Comparison of ENCODE assay signal across 16 cellular contexts in the genomic region with DNA sequence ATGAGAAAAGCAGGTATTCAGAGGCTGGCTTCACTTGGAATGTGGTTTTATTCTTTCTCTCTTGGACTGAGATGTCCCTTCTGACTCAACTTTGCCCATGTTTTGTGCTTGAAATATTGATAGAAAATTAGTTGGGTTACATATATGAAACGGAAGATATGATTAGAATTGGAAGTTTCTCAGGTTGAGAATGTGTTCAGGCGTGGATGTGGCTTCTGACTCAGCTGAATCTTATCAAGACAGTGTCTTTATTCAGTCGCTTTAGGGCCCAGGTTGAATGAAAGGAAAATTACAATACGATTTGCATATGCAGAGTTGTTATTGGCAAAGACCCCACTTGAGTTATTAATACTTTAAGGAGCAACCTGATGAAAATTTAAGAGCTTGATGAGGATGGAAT.
A peak's percentile ranks its signal among the peaks of the same experiment; 100 is the strongest.
DNase-seq lines count a peak whose midpoint lies in the region; ATAC-seq and TF ChIP-seq lines count a peak whose summit lies in the region.
"Had no signal": no experiment of that assay in that cellular context is flagged by ENCODE, and none has a peak within 500 bp of the region (broad histone marks: within the 10 kb centered on the region; RNA-seq: fewer than 3 reads in every experiment).

No MANE protein-coding gene starts in this region.

- no peaks in the 10 kb centered on the region for H3K27me3 Mint-ChIP-seq in endodermal cell (ENCODE audit: insufficient read depth)

- no peak overlapping the region for H3K4me3 ChIP-seq in endodermal cell (ENCODE audit: low read length)
- H3K4me3 ChIP-seq: body of pancreas, lower lobe of right lung, right atrium auricular region, SK-N-MC, upper lobe of left lung had no signal

- H3K36me3 ChIP-seq in endodermal cell (ENCODE audit: control insufficient read depth, insufficient read depth, low read length) = no peaks in the 10 kb centered on the region
- H3K36me3 ChIP-seq: lower lobe of right lung, right atrium auricular region, upper lobe of left lung had no signal

- H3K4me1 Mint-ChIP-seq in endodermal cell = peaks cover 4% of the 10 kb centered on the region

- ATAC-seq in GM18868 (IDR thresholded peaks at IDR 0.05; ENCODE audit: unreplicated experiment) (peak; percentile 50), GM21737 (IDR thresholded peaks at IDR 0.05; ENCODE audit: unreplicated experiment) (peak; percentile 31), HG03280 (IDR thresholded peaks at IDR 0.05; ENCODE audit: unreplicated experiment) (peak; percentile 28)
- ATAC-seq: body of pancreas; lower lobe of right lung; natural killer cell treated with Interleukin-12 subunit alpha and Interleukin-12 subunit beta and Interleukin-15 and Interleukin-18, amount 100 ng/mL, for 72 hours had no signal

- H3K9ac ChIP-seq in endodermal cell (ENCODE audit: extremely low read depth, low read length, poor library complexity, severe bottlenecking) = no peak overlapping the region

- H3K4me3 Mint-ChIP-seq in endodermal cell = no peak overlapping the region
- H3K4me3 Mint-ChIP-seq: natural killer cell treated with Interleukin-12 subunit alpha and Interleukin-12 subunit beta and Interleukin-15 and Interleukin-18, amount 100 ng/mL, for 72 hours had no signal

- H3K36me3 Mint-ChIP-seq in endodermal cell (ENCODE audit: low read depth) = no peaks in the 10 kb centered on the region
- H3K36me3 Mint-ChIP-seq: natural killer cell treated with Interleukin-12 subunit alpha and Interleukin-12 subunit beta and Interleukin-15 and Interleukin-18, amount 100 ng/mL, for 72 hours had no signal

- DNase-seq in endodermal cell (no peak), NCI-H128 (lab: John Stamatoyannopoulos, UW; ENCODE audit: unreplicated experiment) (no peak), NAMALWA (ENCODE audit: low spot score) (no peak), glomerular visceral epithelial cell (ENCODE audit: extremely low spot score) (no peak), cerebellum (ENCODE audit: low spot score) (no peak)
- DNase-seq: body of pancreas; DMS 273 treated with DMSO at 0.1 percent for 48 hours; lower lobe of right lung; stimulated activated CD4-positive, alpha-beta T cell treated with anti-CD3 and anti-CD28 coated beads, Interleukin-4, amount 100 ng/mL, for 1 hour; upper lobe of left lung had no signal

- no peaks in the 10 kb centered on the region for H3K9me3 Mint-ChIP-seq in endodermal cell
- H3K9me3 Mint-ChIP-seq: natural killer cell treated with Interleukin-12 subunit alpha and Interleukin-12 subunit beta and Interleukin-15 and Interleukin-18, amount 100 ng/mL, for 72 hours had no signal

- no peak overlapping the region for H3K27ac Mint-ChIP-seq in endodermal cell
- H3K27ac Mint-ChIP-seq: natural killer cell treated with Interleukin-12 subunit alpha and Interleukin-12 subunit beta and Interleukin-15 and Interleukin-18, amount 100 ng/mL, for 72 hours had no signal

- H3K27me3 ChIP-seq in endodermal cell (ENCODE audit: control insufficient read depth, insufficient read depth, low read length, poor library complexity, severe bottlenecking) = no peaks in the 10 kb centered on the region
- H3K27me3 ChIP-seq: body of pancreas, right atrium auricular region, upper lobe of left lung had no signal

- no peaks in the 10 kb centered on the region for H3K9me3 ChIP-seq in endodermal cell (ENCODE audit: control insufficient read depth, low read length)
- H3K9me3 ChIP-seq: body of pancreas, lower lobe of right lung, right atrium auricular region, upper lobe of left lung had no signal

- H3K4me1 ChIP-seq in endodermal cell (ENCODE audit: control insufficient read depth, insufficient read depth, low read length) = no peaks in the 10 kb centered on the region
- H3K4me1 ChIP-seq: body of pancreas, lower lobe of right lung, right atrium auricular region, upper lobe of left lung had no signal

- TF ChIP-seq CTCF in endodermal cell (conservative IDR thresholded peaks at IDR 0.05) = no peak

- 87 to 100% methylated on average over 4 of the region's 4 CpGs for WGBS in endodermal cell (ENCODE audit: insufficient coverage in 1 of 2, insufficient read length in 1 of 2), 2 experiments

- peak overlapping the region; percentile 12 for H3K27ac ChIP-seq in endodermal cell (ENCODE audit: low read depth, low read length)
- H3K27ac ChIP-seq: body of pancreas, lower lobe of right lung, right atrium auricular region, SK-N-MC, upper lobe of left lung had no signal
